Comparison of ENCODE assay signal across 12 cellular contexts in genomic region chr3:25582242-25582641, GRCh38.
DNase-seq lines count a peak whose midpoint lies in the region; ATAC-seq and TF ChIP-seq lines count a peak whose summit lies in the region.
"Had no signal": no experiment of that assay in that cellular context is flagged by ENCODE, and none has a peak within 500 bp of the region (broad histone marks: within the 10 kb centered on the region; RNA-seq: fewer than 3 reads in every experiment).

No MANE protein-coding gene starts in this region.

- peaks cover 36% of the 10 kb centered on the region for H3K4me1 Mint-ChIP-seq in type B pancreatic cell (ENCODE audit: unreplicated experiment)
- H3K4me1 Mint-ChIP-seq: naive thymus-derived CD8-positive, alpha-beta T cell had no signal

- H3K4me3 ChIP-seq in SJSA1, result no peak overlapping the region
- H3K4me3 ChIP-seq: BLaER1 had no signal

- H3K4me3 Mint-ChIP-seq in type B pancreatic cell, result peak overlapping the region; percentile 0
- H3K4me3 Mint-ChIP-seq: activated naive CD8-positive, alpha-beta T cell had no signal

- H3K4me1 ChIP-seq in SJSA1 (replicated peaks), result peaks cover 37% of the 10 kb centered on the region

- H3K27me3 Mint-ChIP-seq in type B pancreatic cell, result peaks cover 4% of the 10 kb centered on the region
- H3K27me3 Mint-ChIP-seq: activated naive CD8-positive, alpha-beta T cell had no signal

- no peak for TF ChIP-seq CTCF in type B pancreatic cell (conservative IDR thresholded peaks at IDR 0.05)

- H3K27ac Mint-ChIP-seq in type B pancreatic cell, result peak overlapping the region; percentile 48
- H3K27ac Mint-ChIP-seq: activated naive CD8-positive, alpha-beta T cell; naive thymus-derived CD8-positive, alpha-beta T cell had no signal

- no peak for ATAC-seq in left ventricle myocardium superior
- ATAC-seq: naive thymus-derived CD8-positive, alpha-beta T cell had no signal

- peak overlapping the region; percentile 89 for H3K27ac ChIP-seq in SJSA1
- H3K27ac ChIP-seq: BLaER1 had no signal

- no peaks in the 10 kb centered on the region for H3K9me3 Mint-ChIP-seq in type B pancreatic cell
- H3K9me3 Mint-ChIP-seq: naive thymus-derived CD8-positive, alpha-beta T cell had no signal

- H3K27me3 ChIP-seq in SJSA1 (replicated peaks), result no peaks in the 10 kb centered on the region
- H3K27me3 ChIP-seq: BLaER1 had no signal

- intact Hi-C loops in cardiac septum (cut with DNase I), result no loop called here
- intact Hi-C loops in left ventricle myocardium superior (cut with micrococcal nuclease), result no loop called here

- peaks cover 3% of the 10 kb centered on the region for H3K36me3 ChIP-seq in SJSA1
- H3K36me3 ChIP-seq: BLaER1 had no signal

- DNase-seq in cardiac septum (ENCODE audit: low spot score) (peak; percentile 24), left ventricle myocardium superior (no peak), SJSA1 (ENCODE audit: low read depth in 1 of 2, low spot score in 2 of 2) (peak; percentile 91), fibroblast of peridontal ligament (ENCODE audit: extremely low read depth) (peak; percentile 61), type B pancreatic cell (ENCODE audit: extremely low spot score, unreplicated experiment) (no peak), DMS114 treated with DMSO at 0.1 percent for 48 hours (lab: John Stamatoyannopoulos, UW; ENCODE audit: unreplicated experiment) (no peak), midbrain (lab: John Stamatoyannopoulos, UW) (no peak), NCI-H774 (lab: John Stamatoyannopoulos, UW) (no peak)
- DNase-seq: activated CD4-positive, alpha-beta T cell treated with anti-CD3 and anti-CD28 coated beads for 48 hours; naive thymus-derived CD8-positive, alpha-beta T cell had no signal

- peaks cover 42% of the 10 kb centered on the region for H3K36me3 Mint-ChIP-seq in type B pancreatic cell
- H3K36me3 Mint-ChIP-seq: activated naive CD8-positive, alpha-beta T cell; naive thymus-derived CD8-positive, alpha-beta T cell had no signal

- no peaks in the 10 kb centered on the region for H3K9me3 ChIP-seq in SJSA1 (replicated peaks)
- H3K9me3 ChIP-seq: BLaER1 had no signal

Comparison
In these comparisons a context has a peak if more than half of its experiments do, and no peak if none do; other contexts are left out.
1. DNase-seq: peak in cardiac septum (single experiment), SJSA1 (2 of 2) and fibroblast of peridontal ligament (single experiment); none in left ventricle myocardium superior (single experiment), type B pancreatic cell (single experiment), DMS114 treated with DMSO at 0.1 percent for 48 hours (single experiment), midbrain (single experiment) and NCI-H774 (single experiment).